Comparison of ENCODE assay signal across 1 cellular context in genomic region chr11:116512841-116513240, GRCh38.
TF ChIP-seq lines count a peak whose summit lies in the region.

No MANE protein-coding gene starts in this region.

TF ChIP-seq in HepG2, 621 proteins besides CTCF, POLR2A, EP300 and RAD21:
- TF ChIP-seq CEBPB (IDR thresholded peaks at IDR 0.05; ENCODE audit: borderline replicate concordance, low read depth, low read length) (peak; percentile 35; the same call in 1 of the 2 replicates), ATAD3A (CRISPR knock-in tag; IDR thresholded peaks at IDR 0.05) (no peak)
